In genomic region chr4:144355809-144356757, GRCh38 we compare ENCODE assay signal across 8 cellular contexts.
DNase-seq lines count a peak whose midpoint lies in the region; ATAC-seq and TF ChIP-seq lines count a peak whose summit lies in the region.

No MANE protein-coding gene starts in this region.

- H3K27me3 ChIP-seq in H7 (ENCODE audit: control insufficient read depth, insufficient read depth, low read length) (no peaks in the 10 kb centered on the region), uterus (no peaks in the 10 kb centered on the region)

- peak; percentile 50 for ATAC-seq in activated T-helper 17 cell treated with anti-CD3 and anti-CD28 coated beads, Interleukin-2, amount 50 U/mL, for 72 hours (replicated peaks)

- H3K36me3 Mint-ChIP-seq in activated T-helper 17 cell treated with anti-CD3 and anti-CD28 coated beads, Interleukin-2, amount 50 U/mL, for 72 hours (ENCODE audit: low read depth): no peaks in the 10 kb centered on the region

- peaks cover 5% of the 10 kb centered on the region for H3K9me3 Mint-ChIP-seq in activated T-helper 17 cell treated with anti-CD3 and anti-CD28 coated beads, Interleukin-2, amount 50 U/mL, for 72 hours

- no peak overlapping the region for H3K4me3 ChIP-seq in H7 (ENCODE audit: insufficient read depth, low read depth, low read length)
- H3K4me3 ChIP-seq in uterus: no peak overlapping the region

- no peak overlapping the region for H3K4me3 Mint-ChIP-seq in activated T-helper 17 cell treated with anti-CD3 and anti-CD28 coated beads, Interleukin-2, amount 50 U/mL, for 72 hours

- no peak for TF ChIP-seq POLR2A in uterus (IDR thresholded peaks at IDR 0.05)

- peak; percentile 5 for DNase-seq in activated CD4-positive, alpha-beta T cell treated with anti-CD3 and anti-CD28 coated beads for 48 hours
- DNase-seq in activated CD4-positive, alpha-beta T cell treated with anti-CD3 and anti-CD28 coated beads, Interleukin-2, amount 50 U/mL, for 48 hours: no peak
- peak; percentile 1 for DNase-seq in H7
- DNase-seq in kidney tubule cell (ENCODE audit: low spot score): peak; percentile 90
- no peak for DNase-seq in uterus
- no peak for DNase-seq in NCI-H2227 treated with DMSO at 0.1 percent for 48 hours (lab: John Stamatoyannopoulos, UW)

- TF ChIP-seq CTCF in uterus (IDR thresholded peaks at IDR 0.05): no peak

- peak; percentile 35; the same call in 1 of the 2 replicates for TF ChIP-seq RAD21 in Ishikawa (IDR thresholded peaks at IDR 0.05; ENCODE audit: low read depth)

- TF ChIP-seq EP300 in Ishikawa (IDR thresholded peaks at IDR 0.05; ENCODE audit: borderline replicate concordance): peak; percentile 32; the same call in 1 of the 2 replicates

- no peak overlapping the region for H3K27ac ChIP-seq in uterus

- peaks cover 0 to 4% of the 10 kb centered on the region in 2 donors for H3K4me1 ChIP-seq in uterus

- no peaks in the 10 kb centered on the region for H3K4me1 Mint-ChIP-seq in activated T-helper 17 cell treated with anti-CD3 and anti-CD28 coated beads, Interleukin-2, amount 50 U/mL, for 72 hours

- intact Hi-C loops in uterus (cut with DNase I; ENCODE audit: low total_unique reads): no loop called here

- no peaks in the 10 kb centered on the region for H3K36me3 ChIP-seq in H7 (replicated peaks; ENCODE audit: control insufficient read depth, insufficient read depth, low read length)
- H3K36me3 ChIP-seq in uterus: no peaks in the 10 kb centered on the region

- H3K27me3 Mint-ChIP-seq in activated T-helper 17 cell treated with anti-CD3 and anti-CD28 coated beads, Interleukin-2, amount 50 U/mL, for 72 hours: peaks cover 24% of the 10 kb centered on the region

- no peaks in the 10 kb centered on the region for H3K9me3 ChIP-seq in uterus

- no peak overlapping the region for H3K27ac Mint-ChIP-seq in activated T-helper 17 cell treated with anti-CD3 and anti-CD28 coated beads, Interleukin-2, amount 50 U/mL, for 72 hours

TF ChIP-seq in Ishikawa, 13 proteins besides CTCF, POLR2A, EP300 and RAD21:
- TF ChIP-seq TCF12 (IDR thresholded peaks at IDR 0.05; ENCODE audit: low read depth) (no peak), USF1 (IDR thresholded peaks at IDR 0.05) (no peak), MAX (IDR thresholded peaks at IDR 0.05) (no peak), NFIC (IDR thresholded peaks at IDR 0.05) (peak; percentile 50; the same call in 1 of the 2 replicates), YY1 (IDR thresholded peaks at IDR 0.05; ENCODE audit: low read depth) (peak; percentile 56; the same call in 1 of the 2 replicates), EGR1 (IDR thresholded peaks at IDR 0.05) (no peak), TEAD4 (IDR thresholded peaks at IDR 0.05) (peak; percentile 31; the same call in 1 of the 2 replicates)

Comparison
In these comparisons a context has a peak if more than half of its experiments do, and no peak if none do; other contexts are left out.
1. DNase-seq: peak in activated CD4-positive, alpha-beta T cell treated with anti-CD3 and anti-CD28 coated beads for 48 hours (single experiment), H7 (single experiment) and kidney tubule cell (single experiment); none in activated CD4-positive, alpha-beta T cell treated with anti-CD3 and anti-CD28 coated beads, Interleukin-2, amount 50 U/mL, for 48 hours (0 of 2), uterus (0 of 2) and NCI-H2227 treated with DMSO at 0.1 percent for 48 hours (single experiment).